ENCODE assay signal across 7 cellular contexts in genomic region chr2:218898109-218898878, GRCh38. TPM values are rescaled to one million over a fixed set of nuclear protein-coding genes. Genes with fewer than 3 reads are reported as not detected.
DNase-seq lines count a peak whose midpoint lies in the region; ATAC-seq and TF ChIP-seq lines count a peak whose summit lies in the region.

No MANE protein-coding gene starts in this region.

- peaks cover 12% of the 10 kb centered on the region for H3K4me1 Mint-ChIP-seq in endothelial cell (ENCODE audit: unreplicated experiment)
- peaks cover 42 to 46% of the 10 kb centered on the region in 2 donors for H3K4me1 Mint-ChIP-seq in natural killer cell
- peaks cover 46% of the 10 kb centered on the region for H3K4me1 Mint-ChIP-seq in stimulated activated naive CD8-positive, alpha-beta T cell treated with anti-CD3 and anti-CD28 coated beads, Interleukin-15, Interleukin-2, amounts not matched to agents 100 ng/mL and 50 ng/mL, for 24 hours (ENCODE audit: low read depth)

- peak; percentile 97 for TF ChIP-seq CTCF in GM13976 (IDR thresholded peaks at IDR 0.05; ENCODE audit: borderline replicate concordance, control extremely low read depth, extremely low read depth, insufficient read depth, missing control alignments)
- TF ChIP-seq CTCF in endothelial cell (IDR thresholded peaks at IDR 0.05; ENCODE audit: unreplicated experiment), result peak; percentile 98
- TF ChIP-seq CTCF in natural killer cell (IDR thresholded peaks at IDR 0.05), result peak; percentile 100

- DNase-seq in GM13976 (ENCODE audit: low spot score) (peak; percentile 88), NCI-H69 (lab: John Stamatoyannopoulos, UW) (peak; percentile 71), endothelial cell (ENCODE audit: low spot score) (peak; percentile 82), natural killer cell (peak; percentile 79)
- peak; percentile 62 to 97 (median 89) for DNase-seq in activated CD8-positive, alpha-beta memory T cell treated with anti-CD3 and anti-CD28 coated beads for 48 hours (ENCODE audit: low read depth in 2 of 3, low spot score in 2 of 3)

- ATAC-seq in HG02798 (IDR thresholded peaks at IDR 0.05; ENCODE audit: poor library complexity, unreplicated experiment) (peak; percentile 43), natural killer cell (peak; percentile 17 to 58 (median 24))

- H3K27ac Mint-ChIP-seq in endothelial cell (ENCODE audit: unreplicated experiment), result no peak overlapping the region
- peak overlapping the region; percentile 76 to 90 for H3K27ac Mint-ChIP-seq in natural killer cell
- H3K27ac Mint-ChIP-seq in stimulated activated naive CD8-positive, alpha-beta T cell treated with anti-CD3 and anti-CD28 coated beads, Interleukin-15, Interleukin-2, amounts not matched to agents 100 ng/mL and 50 ng/mL, for 24 hours, result peak overlapping the region; percentile 10

- in situ Hi-C loops in GM13976 (cut with MboI; ENCODE audit: low sequenced_read_pairs, unreplicated experiment), result no loop called here

- peaks cover 5% of the 10 kb centered on the region for H3K9me3 Mint-ChIP-seq in endothelial cell (ENCODE audit: unreplicated experiment)
- no peaks in the 10 kb centered on the region for H3K9me3 Mint-ChIP-seq in natural killer cell
- H3K9me3 Mint-ChIP-seq in stimulated activated naive CD8-positive, alpha-beta T cell treated with anti-CD3 and anti-CD28 coated beads, Interleukin-15, Interleukin-2, amounts not matched to agents 100 ng/mL and 50 ng/mL, for 24 hours, result no peaks in the 10 kb centered on the region

- H3K36me3 Mint-ChIP-seq in endothelial cell (ENCODE audit: low read depth, unreplicated experiment), result peaks cover 9% of the 10 kb centered on the region
- H3K36me3 Mint-ChIP-seq in natural killer cell, result no peaks in the 10 kb centered on the region
- H3K36me3 Mint-ChIP-seq in stimulated activated naive CD8-positive, alpha-beta T cell treated with anti-CD3 and anti-CD28 coated beads, Interleukin-15, Interleukin-2, amounts not matched to agents 100 ng/mL and 50 ng/mL, for 24 hours (ENCODE audit: low read depth), result no peaks in the 10 kb centered on the region

- H3K27me3 Mint-ChIP-seq in endothelial cell (ENCODE audit: unreplicated experiment), result peaks cover 39% of the 10 kb centered on the region
- peaks cover 54 to 60% of the 10 kb centered on the region in 2 donors for H3K27me3 Mint-ChIP-seq in natural killer cell (ENCODE audit: low read depth in 2 of 2)
- peaks cover 42% of the 10 kb centered on the region for H3K27me3 Mint-ChIP-seq in stimulated activated naive CD8-positive, alpha-beta T cell treated with anti-CD3 and anti-CD28 coated beads, Interleukin-15, Interleukin-2, amounts not matched to agents 100 ng/mL and 50 ng/mL, for 24 hours

- H3K4me3 Mint-ChIP-seq in endothelial cell (ENCODE audit: unreplicated experiment) (peak overlapping the region; percentile 45), natural killer cell (peak overlapping the region; percentile 81)
- peak overlapping the region; percentile 46 for H3K4me3 Mint-ChIP-seq in stimulated activated naive CD8-positive, alpha-beta T cell treated with anti-CD3 and anti-CD28 coated beads, Interleukin-15, Interleukin-2, amounts not matched to agents 100 ng/mL and 50 ng/mL, for 24 hours

- intact Hi-C loops in natural killer cell (cut with micrococcal nuclease), result loop anchor here (1.0 to 5.0 kb wide), 5 partner anchors 22 to 681 kb away; partner anchors contain the start of genes ARPC2, CNPPD1, CTDSP1 and RETREG2

RNA-seq across cellular contexts. Expression of gene WNT10A, which starts 17.6 kb away (rescaled TPM):
- total RNA-seq in endothelial cell (ENCODE audit: unreplicated experiment), result not detected
- 1 to 10 TPM in 2 of 3 donors, under 1 TPM in 1; 0.92 to 2.9 (median 2.9) TPM for total RNA-seq in natural killer cell

RNA-seq across cellular contexts. Expression of gene WNT6, which starts 38.7 kb away (rescaled TPM):
- total RNA-seq in endothelial cell (ENCODE audit: unreplicated experiment), result not detected
- total RNA-seq in natural killer cell, result not detected

Comparison
In these comparisons a context has a peak if more than half of its experiments do, and no peak if none do; other contexts are left out.
1. Peak in every context shown above with its lines: DNase-seq and ATAC-seq.